17 cellular contexts compared by ENCODE assay signal in the genomic region with DNA sequence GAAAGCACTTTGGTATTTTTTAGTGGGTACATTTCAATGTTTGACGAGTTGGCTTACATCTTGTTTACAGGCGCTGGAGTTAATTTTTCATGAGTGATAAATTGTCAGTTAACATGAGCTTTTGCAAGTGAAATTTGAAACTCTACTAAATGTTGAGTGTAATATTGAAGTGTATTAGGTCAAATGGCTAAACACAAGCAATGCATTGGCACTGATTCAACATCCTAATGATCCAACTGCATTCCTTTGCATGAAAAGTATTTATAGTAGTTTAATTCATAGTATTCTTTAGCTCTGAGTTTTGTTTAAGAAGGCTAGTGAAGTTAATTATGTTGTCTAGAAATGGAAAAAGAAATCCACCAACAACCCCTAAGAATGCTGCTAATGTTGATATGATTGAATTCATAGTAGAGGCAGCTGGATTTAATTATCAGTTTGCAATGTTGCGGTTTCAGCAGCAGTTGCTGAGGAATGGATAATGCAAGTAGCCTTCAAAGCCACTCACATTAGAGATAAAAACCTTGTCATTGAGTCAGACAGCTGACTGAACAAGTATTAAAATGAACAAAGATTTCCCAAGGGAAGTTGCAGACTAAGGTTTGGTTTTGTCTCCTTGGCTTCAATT.
DNase-seq lines count a peak whose midpoint lies in the region; ATAC-seq and TF ChIP-seq lines count a peak whose summit lies in the region.
"Had no signal": no experiment of that assay in that cellular context is flagged by ENCODE, and none has a peak within 500 bp of the region (broad histone marks: within the 10 kb centered on the region; RNA-seq: fewer than 3 reads in every experiment).

No MANE protein-coding gene starts in this region.

- peak; percentile 82 for DNase-seq in BJ (ENCODE audit: low read depth)
- DNase-seq in NCI-H2107 (lab: John Stamatoyannopoulos, UW): peak; percentile 5
- no peak for DNase-seq in colonic mucosa
- DNase-seq in neural crest cell (ENCODE audit: low read depth, low spot score): no peak
- no peak for DNase-seq in iPS-NIHi7 (ENCODE audit: extremely low spot score)
- no peak for DNase-seq in activated CD8-positive, alpha-beta T cell treated with anti-CD3 and anti-CD28 coated beads, Interleukin-2, amount 10 ng/mL, durations not matched to agents 7 days and 5 days
- DNase-seq in ovary: no peak
- no peak for DNase-seq in NCI-H1930 (lab: John Stamatoyannopoulos, UW)
- DNase-seq: activated CD4-positive, alpha-beta T cell treated with anti-CD3 and anti-CD28 coated beads, Interleukin-2, amount 50 U/mL, for 48 hours; activated naive CD4-positive, alpha-beta T cell treated with anti-CD3 and anti-CD28 coated beads for 36 hours; heart left ventricle had no signal

- H3K27ac Mint-ChIP-seq in neural crest cell (ENCODE audit: unreplicated experiment): peak overlapping the region; percentile 24
- no peak overlapping the region for H3K27ac Mint-ChIP-seq in activated CD8-positive, alpha-beta T cell treated with anti-CD3 and anti-CD28 coated beads, Interleukin-2, amount 10 ng/mL, durations not matched to agents 7 days and 5 days
- H3K27ac Mint-ChIP-seq: activated naive CD4-positive, alpha-beta T cell treated with anti-CD3 and anti-CD28 coated beads for 36 hours; CD14-positive monocyte; dendritic cell treated with granulocyte-macrophage colony-stimulating factor and Interleukin-4, amounts not matched to agents 40 ng/mL and 50 ng/mL, for 4 days; stimulated activated effector memory CD8-positive, alpha-beta T cell treated with anti-CD3 and anti-CD28 coated beads, Interleukin-12 subunit alpha, Interleukin-12 subunit beta, amount 100 ng/mL, for 72 hours had no signal

- TF ChIP-seq EP300 in ovary (IDR thresholded peaks at IDR 0.05): no peak

- WGBS in ovary, 3 donors: 27 to 36% (median 34%) methylated on average over 3 of the region's 3 CpGs

- intact Hi-C loops in colonic mucosa (cut with DNase I) (no loop called here), ovary (cut with DNase I) (no loop called here)

- H3K27me3 ChIP-seq in BJ (ENCODE audit: control insufficient read depth, insufficient read depth, low read length) (peaks cover 3% of the 10 kb centered on the region; the same call in 1 of the 2 replicates), colonic mucosa (no peaks in the 10 kb centered on the region), ovary (no peaks in the 10 kb centered on the region)
- H3K27me3 ChIP-seq: heart left ventricle had no signal

- H3K9ac ChIP-seq in colonic mucosa (ENCODE audit: low read depth in 2 of 2, low read length in 2 of 2): no peak overlapping the region
- H3K9ac ChIP-seq: KMS-11, parathyroid adenoma had no signal

- H3K27me3 Mint-ChIP-seq in neural crest cell (ENCODE audit: low read depth): no peaks in the 10 kb centered on the region
- no peaks in the 10 kb centered on the region for H3K27me3 Mint-ChIP-seq in activated CD8-positive, alpha-beta T cell treated with anti-CD3 and anti-CD28 coated beads, Interleukin-2, amount 10 ng/mL, durations not matched to agents 7 days and 5 days (ENCODE audit: low read depth)
- H3K27me3 Mint-ChIP-seq: dendritic cell treated with granulocyte-macrophage colony-stimulating factor and Interleukin-4, amounts not matched to agents 40 ng/mL and 50 ng/mL, for 4 days had no signal

- peaks cover 6% of the 10 kb centered on the region for H3K4me1 Mint-ChIP-seq in neural crest cell
- no peaks in the 10 kb centered on the region for H3K4me1 Mint-ChIP-seq in activated CD8-positive, alpha-beta T cell treated with anti-CD3 and anti-CD28 coated beads, Interleukin-2, amount 10 ng/mL, durations not matched to agents 7 days and 5 days (ENCODE audit: low read depth)
- H3K4me1 Mint-ChIP-seq: stimulated activated effector memory CD8-positive, alpha-beta T cell treated with anti-CD3 and anti-CD28 coated beads, Interleukin-12 subunit alpha, Interleukin-12 subunit beta, amount 100 ng/mL, for 72 hours had no signal

- TF ChIP-seq POLR2A in ovary (IDR thresholded peaks at IDR 0.05): no peak

- H3K9me3 ChIP-seq in colonic mucosa (no peaks in the 10 kb centered on the region), ovary (no peaks in the 10 kb centered on the region)
- H3K9me3 ChIP-seq: heart left ventricle had no signal

- no peak overlapping the region for H3K4me3 ChIP-seq in BJ (ENCODE audit: low read depth, low read length)
- no peak overlapping the region for H3K4me3 ChIP-seq in colonic mucosa
- H3K4me3 ChIP-seq in ovary: no peak overlapping the region
- H3K4me3 ChIP-seq: heart left ventricle, lung had no signal

- H3K27ac ChIP-seq in colonic mucosa: peak overlapping the region; percentile 16
- no peak overlapping the region for H3K27ac ChIP-seq in ovary
- H3K27ac ChIP-seq: heart left ventricle, KMS-11, parathyroid adenoma had no signal

- no peak for TF ChIP-seq CTCF in BJ (IDR thresholded peaks at IDR 0.05; ENCODE audit: insufficient read depth, low read depth, low read length)
- TF ChIP-seq CTCF in colonic mucosa (IDR thresholded peaks at IDR 0.05): no peak
- TF ChIP-seq CTCF in neural crest cell (conservative IDR thresholded peaks at IDR 0.05): no peak
- no peak for TF ChIP-seq CTCF in ovary (IDR thresholded peaks at IDR 0.05)

- POLR2A ChIA-PET in BJ (lab: Charles Lee): no interaction called here
- POLR2A ChIA-PET in activated CD8-positive, alpha-beta T cell treated with anti-CD3 and anti-CD28 coated beads, Interleukin-2, amount 10 ng/mL, durations not matched to agents 7 days and 5 days (lab: Charles Lee): no interaction called here

- no peak overlapping the region for H3K4me3 Mint-ChIP-seq in neural crest cell
- H3K4me3 Mint-ChIP-seq in activated CD8-positive, alpha-beta T cell treated with anti-CD3 and anti-CD28 coated beads, Interleukin-2, amount 10 ng/mL, durations not matched to agents 7 days and 5 days: no peak overlapping the region
- H3K4me3 Mint-ChIP-seq: activated naive CD4-positive, alpha-beta T cell treated with anti-CD3 and anti-CD28 coated beads for 36 hours; CD14-positive monocyte; dendritic cell treated with granulocyte-macrophage colony-stimulating factor and Interleukin-4, amounts not matched to agents 40 ng/mL and 50 ng/mL, for 4 days; stimulated activated effector memory CD8-positive, alpha-beta T cell treated with anti-CD3 and anti-CD28 coated beads, Interleukin-12 subunit alpha, Interleukin-12 subunit beta, amount 100 ng/mL, for 72 hours had no signal

- H3K36me3 Mint-ChIP-seq in neural crest cell (ENCODE audit: low read depth): no peaks in the 10 kb centered on the region
- no peaks in the 10 kb centered on the region for H3K36me3 Mint-ChIP-seq in activated CD8-positive, alpha-beta T cell treated with anti-CD3 and anti-CD28 coated beads, Interleukin-2, amount 10 ng/mL, durations not matched to agents 7 days and 5 days (ENCODE audit: low read depth)
- H3K36me3 Mint-ChIP-seq: CD14-positive monocyte; stimulated activated effector memory CD8-positive, alpha-beta T cell treated with anti-CD3 and anti-CD28 coated beads, Interleukin-12 subunit alpha, Interleukin-12 subunit beta, amount 100 ng/mL, for 72 hours had no signal

- CTCF ChIA-PET in BJ (lab: Yijun Ruan, JAX): interaction anchor here (0.9 kb wide), 1 partner anchor 89 kb away, joined by 3 read pairs; no protein-coding TSS in a partner anchor
- CTCF ChIA-PET in activated CD8-positive, alpha-beta T cell treated with anti-CD3 and anti-CD28 coated beads, Interleukin-2, amount 10 ng/mL, durations not matched to agents 7 days and 5 days (lab: Charles Lee): interaction anchor here (0.7 kb wide), 1 partner anchor 49 kb away, joined by 3 read pairs; no protein-coding TSS in a partner anchor

- H3K36me3 ChIP-seq in BJ (ENCODE audit: control insufficient read depth, insufficient read depth, low read length) (no peaks in the 10 kb centered on the region), colonic mucosa (no peaks in the 10 kb centered on the region), ovary (no peaks in the 10 kb centered on the region)
- H3K36me3 ChIP-seq: heart left ventricle had no signal

- H3K4me1 ChIP-seq in colonic mucosa (no peaks in the 10 kb centered on the region), ovary (ENCODE audit: insufficient read depth) (no peaks in the 10 kb centered on the region)
- H3K4me1 ChIP-seq: parathyroid adenoma had no signal

- no peak for ATAC-seq in activated CD8-positive, alpha-beta T cell treated with anti-CD3 and anti-CD28 coated beads, Interleukin-2, amount 10 ng/mL, durations not matched to agents 7 days and 5 days
- ATAC-seq: stimulated activated effector memory CD8-positive, alpha-beta T cell treated with anti-CD3 and anti-CD28 coated beads, Interleukin-12 subunit alpha, Interleukin-12 subunit beta, amount 100 ng/mL, for 72 hours had no signal

- no peaks in the 10 kb centered on the region for H3K9me3 Mint-ChIP-seq in neural crest cell
- no peaks in the 10 kb centered on the region for H3K9me3 Mint-ChIP-seq in activated CD8-positive, alpha-beta T cell treated with anti-CD3 and anti-CD28 coated beads, Interleukin-2, amount 10 ng/mL, durations not matched to agents 7 days and 5 days (ENCODE audit: insufficient read depth)
- H3K9me3 Mint-ChIP-seq: dendritic cell treated with granulocyte-macrophage colony-stimulating factor and Interleukin-4, amounts not matched to agents 40 ng/mL and 50 ng/mL, for 4 days had no signal

Comparison
In these comparisons a context has a peak if more than half of its experiments do, and no peak if none do; other contexts are left out.
1. DNase-seq: peak in BJ (single experiment) and NCI-H2107 (single experiment); none in colonic mucosa (single experiment), neural crest cell (single experiment), iPS-NIHi7 (single experiment), activated CD8-positive, alpha-beta T cell treated with anti-CD3 and anti-CD28 coated beads, Interleukin-2, amount 10 ng/mL, durations not matched to agents 7 days and 5 days (single experiment), ovary (0 of 5) and NCI-H1930 (0 of 2).